ENCODE assay signal across 8 cellular contexts in the genomic region with DNA sequence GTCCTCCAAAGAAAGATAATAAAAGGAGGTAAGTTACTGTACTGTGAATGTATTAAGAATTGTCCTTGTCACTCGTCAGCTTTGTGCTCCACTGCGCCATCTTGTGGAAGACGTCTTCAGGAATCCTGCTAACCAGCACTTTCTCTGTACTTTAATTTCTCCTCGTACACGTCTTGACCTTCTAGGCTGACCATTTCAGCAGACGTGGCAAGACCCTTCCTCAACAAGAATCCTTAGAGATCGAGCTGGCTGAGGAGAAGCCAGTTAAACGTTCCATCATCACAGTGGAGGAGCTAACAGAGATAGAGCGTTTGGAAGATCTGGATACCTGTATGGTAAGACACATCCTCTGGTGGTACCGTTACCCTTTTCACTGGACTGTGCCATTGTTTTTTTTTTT.
DNase-seq lines count a peak whose midpoint lies in the region; ATAC-seq and TF ChIP-seq lines count a peak whose summit lies in the region.

No MANE protein-coding gene starts in this region.

- H3K27ac ChIP-seq in MM.1S (ENCODE audit: low read length) (no peak overlapping the region), trophoblast cell (ENCODE audit: low read depth, low read length) (no peak overlapping the region), upper lobe of left lung (no peak overlapping the region)

- H3K27me3 ChIP-seq in GM06990 (replicated peaks; ENCODE audit: control insufficient read depth, insufficient read depth, low read length) (no peaks in the 10 kb centered on the region), MM.1S (replicated peaks; ENCODE audit: insufficient read depth, low read length) (no peaks in the 10 kb centered on the region), trophoblast cell (ENCODE audit: insufficient read depth, low read length) (no peaks in the 10 kb centered on the region), upper lobe of left lung (no peaks in the 10 kb centered on the region)

- no peak for TF ChIP-seq POLR2A in upper lobe of left lung (IDR thresholded peaks at IDR 0.05)

- no peak overlapping the region for H2AK5ac ChIP-seq in trophoblast cell (ENCODE audit: low read length)

- H3K23ac ChIP-seq in trophoblast cell (ENCODE audit: low read length): no peak overlapping the region

- CTCF ChIA-PET in activated naive CD4-positive, alpha-beta T cell treated with anti-CD3 and anti-CD28 coated beads for 36 hours (lab: Charles Lee): interaction anchor here (0.5 to 6.3 kb wide), 25 partner anchors 9 to 333 kb away, joined by 3 to 43 read pairs (median 3); no protein-coding TSS in a partner anchor

- H3K27ac Mint-ChIP-seq in activated naive CD4-positive, alpha-beta T cell treated with anti-CD3 and anti-CD28 coated beads for 36 hours: no peak overlapping the region

- H3K79me2 ChIP-seq in MM.1S (ENCODE audit: low read length): no peaks in the 10 kb centered on the region
- no peaks in the 10 kb centered on the region for H3K79me2 ChIP-seq in trophoblast cell (ENCODE audit: control insufficient read depth, insufficient read depth, low read length, poor library complexity)

- H3K4me3 Mint-ChIP-seq in activated naive CD4-positive, alpha-beta T cell treated with anti-CD3 and anti-CD28 coated beads for 36 hours: no peak overlapping the region

- H3F3A ChIP-seq in MM.1S (ENCODE audit: insufficient read depth, low read length): peaks cover 9% of the 10 kb centered on the region; the same call in 1 of the 2 replicates

- H4K12ac ChIP-seq in trophoblast cell (ENCODE audit: low read depth, low read length): no peak overlapping the region

- H3K4ac ChIP-seq in trophoblast cell (ENCODE audit: low read depth, low read length): no peak overlapping the region

- intact Hi-C loops in activated naive CD4-positive, alpha-beta T cell treated with anti-CD3 and anti-CD28 coated beads for 36 hours (cut with micrococcal nuclease): loop anchor here (1.0 to 5.0 kb wide), 4 partner anchors 46 to 333 kb away; no protein-coding TSS in a partner anchor

- ATAC-seq in upper lobe of left lung (ENCODE audit: low FRiP score in 2 of 2) (peak; percentile 67 to 79), HG02973 (IDR thresholded peaks at IDR 0.05; ENCODE audit: unreplicated experiment) (no peak)

- H3K9me3 Mint-ChIP-seq in activated naive CD4-positive, alpha-beta T cell treated with anti-CD3 and anti-CD28 coated beads for 36 hours: no peaks in the 10 kb centered on the region

- H3K9me3 ChIP-seq in MM.1S (replicated peaks; ENCODE audit: insufficient read depth, low read length) (no peaks in the 10 kb centered on the region), trophoblast cell (ENCODE audit: insufficient read depth, low read depth, low read length) (no peaks in the 10 kb centered on the region), upper lobe of left lung (no peaks in the 10 kb centered on the region)

- no peak overlapping the region for H3K18ac ChIP-seq in trophoblast cell (ENCODE audit: low read length)

- no CpG with 5 or more reads among the region's 10 CpGs for WGBS in trophoblast cell (ENCODE audit: extremely low coverage, insufficient coverage, insufficient read length)
- 22 to 26% methylated on average over 10 of the region's 10 CpGs for WGBS in upper lobe of left lung, 2 donors

- no peak overlapping the region for H2BK5ac ChIP-seq in trophoblast cell (ENCODE audit: low read depth, low read length, poor library complexity)

- no peak overlapping the region for H3K4me3 ChIP-seq in GM06990 (replicated peaks; ENCODE audit: low read depth, low read length)
- H3K4me3 ChIP-seq in MM.1S (ENCODE audit: low read length): no peak overlapping the region
- H3K4me3 ChIP-seq in trophoblast cell (ENCODE audit: low read depth, low read length): no peak overlapping the region
- H3K4me3 ChIP-seq in upper lobe of left lung: no peak overlapping the region

- no peaks in the 10 kb centered on the region for H3K79me1 ChIP-seq in trophoblast cell (ENCODE audit: low read length)

- H3K9ac ChIP-seq in MM.1S (ENCODE audit: low read length) (no peak overlapping the region), trophoblast cell (ENCODE audit: low read length) (no peak overlapping the region)

- no peak overlapping the region for H4K91ac ChIP-seq in trophoblast cell (ENCODE audit: low read depth, low read length)

- H3K9me2 ChIP-seq in MM.1S (replicated peaks; ENCODE audit: insufficient read depth, low read length): no peaks in the 10 kb centered on the region

- H2BK120ac ChIP-seq in trophoblast cell (ENCODE audit: insufficient read depth, low read length, poor library complexity): no peak overlapping the region

- H3K4me1 Mint-ChIP-seq in activated naive CD4-positive, alpha-beta T cell treated with anti-CD3 and anti-CD28 coated beads for 36 hours (ENCODE audit: low read depth): no peaks in the 10 kb centered on the region

- no peak overlapping the region for H3K14ac ChIP-seq in trophoblast cell (ENCODE audit: low read length)

- H2BK12ac ChIP-seq in trophoblast cell (ENCODE audit: low read length): no peak overlapping the region

- no peak for TF ChIP-seq EP300 in upper lobe of left lung (IDR thresholded peaks at IDR 0.05)

- no peaks in the 10 kb centered on the region for H4K20me1 ChIP-seq in MM.1S (ENCODE audit: insufficient read depth, low read length)

- TF ChIP-seq CTCF in GM06990 (IDR thresholded peaks at IDR 0.05; ENCODE audit: insufficient read depth, low read length, poor library complexity, severe bottlenecking): peak; percentile 86
- peak; percentile 84 for TF ChIP-seq CTCF in MM.1S (IDR thresholded peaks at IDR 0.05; ENCODE audit: low read length)
- TF ChIP-seq CTCF in upper lobe of left lung (IDR thresholded peaks at IDR 0.05): peak; percentile 36 to 62 (median 57)

- H3K27me3 Mint-ChIP-seq in activated naive CD4-positive, alpha-beta T cell treated with anti-CD3 and anti-CD28 coated beads for 36 hours (ENCODE audit: low read depth): no peaks in the 10 kb centered on the region

- H3K36me3 ChIP-seq in GM06990 (ENCODE audit: control insufficient read depth, insufficient read depth, low read length) (no peaks in the 10 kb centered on the region), MM.1S (replicated peaks; ENCODE audit: insufficient read depth, low read length) (no peaks in the 10 kb centered on the region), trophoblast cell (ENCODE audit: control insufficient read depth in 1 of 2, insufficient read depth in 2 of 2, low read length in 2 of 2) (no peaks in the 10 kb centered on the region), upper lobe of left lung (no peaks in the 10 kb centered on the region)

- H4K8ac ChIP-seq in trophoblast cell (ENCODE audit: low read depth, low read length): no peak overlapping the region

- H3K4me1 ChIP-seq in MM.1S (ENCODE audit: low read length): peaks cover 8% of the 10 kb centered on the region
- H3K4me1 ChIP-seq in trophoblast cell (ENCODE audit: control insufficient read depth in 1 of 2, insufficient read depth in 2 of 2, low read length in 2 of 2): no peaks in the 10 kb centered on the region
- H3K4me1 ChIP-seq in upper lobe of left lung: no peaks in the 10 kb centered on the region

- no peaks in the 10 kb centered on the region for H3K36me3 Mint-ChIP-seq in activated naive CD4-positive, alpha-beta T cell treated with anti-CD3 and anti-CD28 coated beads for 36 hours (ENCODE audit: low read depth)

- H3K4me2 ChIP-seq in MM.1S (ENCODE audit: low read depth, low read length) (peak overlapping the region; percentile 9; the same call in 1 of the 2 replicates), trophoblast cell (ENCODE audit: low read length) (no peak overlapping the region)

- H2AFZ ChIP-seq in MM.1S (ENCODE audit: low read length) (no peak overlapping the region), trophoblast cell (ENCODE audit: insufficient read depth, low read length, poor library complexity) (no peak overlapping the region)

- peak; percentile 1 for DNase-seq in GM06990 (ENCODE audit: extremely low read depth, insufficient read length)
- DNase-seq in MM.1S: peak; percentile 82
- peak; percentile 65 for DNase-seq in SK-N-DZ (ENCODE audit: low spot score)
- DNase-seq in activated naive CD4-positive, alpha-beta T cell treated with anti-CD3 and anti-CD28 coated beads for 36 hours: peak; percentile 92
- peak; percentile 48 for DNase-seq in globus pallidus (ENCODE audit: low spot score)
- DNase-seq in trophoblast cell: peak; percentile 74 to 95
- peak in 1 of 2 donors; percentile 69 for DNase-seq in upper lobe of left lung
